ENCODE assay signal across 8 cellular contexts in the genomic region with DNA sequence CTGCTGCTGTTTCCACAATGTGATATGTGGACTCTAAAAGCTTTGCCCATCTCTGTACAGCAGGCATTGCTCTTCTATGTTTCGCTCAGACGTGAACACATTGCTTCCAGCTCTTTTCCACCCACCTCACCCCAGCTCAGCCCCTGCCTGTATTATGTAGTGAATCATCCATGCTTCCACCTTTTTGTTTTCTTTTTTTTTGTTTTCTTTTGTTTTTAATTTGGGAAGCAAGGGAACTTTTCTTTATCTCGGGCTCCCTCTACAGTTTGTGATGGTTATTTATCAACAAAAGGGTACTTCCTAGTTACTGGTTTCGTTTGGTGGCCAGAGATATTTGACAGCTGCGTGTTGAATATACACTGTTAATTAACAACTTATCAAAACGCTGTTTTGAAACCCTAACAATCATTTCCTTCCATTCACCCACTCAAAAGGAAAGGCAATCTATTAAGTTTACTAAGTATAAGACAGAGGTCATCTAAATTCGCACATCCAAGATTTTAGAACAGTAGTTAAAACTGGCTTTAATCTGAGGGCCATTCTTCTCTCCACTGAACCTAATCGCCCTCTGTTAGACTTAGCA.
A peak's percentile ranks its signal among the peaks of the same experiment; 100 is the strongest.
DNase-seq lines count a peak whose midpoint lies in the region; ATAC-seq and TF ChIP-seq lines count a peak whose summit lies in the region.

No MANE protein-coding gene starts in this region.

- WGBS in tibial nerve, 2 donors, result 23 to 25% methylated on average over 8 of the region's 8 CpGs

- ATAC-seq in T-helper 17 cell, result peak; percentile 39
- ATAC-seq in activated T-helper 17 cell treated with anti-CD3 and anti-CD28 coated beads, Interleukin-2, amount 50 U/mL, for 72 hours (replicated peaks), result no peak

- CTCF ChIA-PET in CD8-positive, alpha-beta memory T cell (lab: Charles Lee), result interaction anchor here (0.8 to 2.1 kb wide), 4 partner anchors 10 to 128 kb away, joined by 3 to 6 read pairs (median 4); partner anchors contain the start of gene STK17A

- in situ Hi-C loops in Caki2 (cut with HindIII; ENCODE audit: low pct_unique_long_range_greater_than_20kb, low sequenced_read_pairs), result no loop called here

- H3K9me3 ChIP-seq in T-helper 17 cell (ENCODE audit: control insufficient read depth, low read length, poor library complexity, severe bottlenecking) (no peaks in the 10 kb centered on the region), tibial nerve (no peaks in the 10 kb centered on the region)
- no peaks in the 10 kb centered on the region for H3K9me3 ChIP-seq in CD8-positive, alpha-beta memory T cell (ENCODE audit: low read length)

- H3K36me3 Mint-ChIP-seq in T-helper 17 cell (ENCODE audit: low read depth), result peaks cover 2% of the 10 kb centered on the region
- H3K36me3 Mint-ChIP-seq in glutamatergic neuron (ENCODE audit: unreplicated experiment), result peaks cover 12% of the 10 kb centered on the region
- H3K36me3 Mint-ChIP-seq in activated T-helper 17 cell treated with anti-CD3 and anti-CD28 coated beads, Interleukin-2, amount 50 U/mL, for 72 hours (ENCODE audit: low read depth), result no peaks in the 10 kb centered on the region
- H3K36me3 Mint-ChIP-seq in CD8-positive, alpha-beta memory T cell, result no peaks in the 10 kb centered on the region

- H3K4me1 Mint-ChIP-seq in T-helper 17 cell (peaks cover 7% of the 10 kb centered on the region), glutamatergic neuron (ENCODE audit: low read depth, unreplicated experiment) (peaks cover 9% of the 10 kb centered on the region)
- H3K4me1 Mint-ChIP-seq in activated T-helper 17 cell treated with anti-CD3 and anti-CD28 coated beads, Interleukin-2, amount 50 U/mL, for 72 hours, result no peaks in the 10 kb centered on the region
- peaks cover 2 to 7% (median 5%) of the 10 kb centered on the region in 3 donors for H3K4me1 Mint-ChIP-seq in CD8-positive, alpha-beta memory T cell

- H3K4me3 Mint-ChIP-seq in T-helper 17 cell, result no peak overlapping the region
- H3K4me3 Mint-ChIP-seq in glutamatergic neuron (ENCODE audit: unreplicated experiment), result no peak overlapping the region
- H3K4me3 Mint-ChIP-seq in activated T-helper 17 cell treated with anti-CD3 and anti-CD28 coated beads, Interleukin-2, amount 50 U/mL, for 72 hours, result no peak overlapping the region
- no peak overlapping the region for H3K4me3 Mint-ChIP-seq in CD8-positive, alpha-beta memory T cell

- TF ChIP-seq EP300 in tibial nerve (IDR thresholded peaks at IDR 0.05), result peak in 1 of 2 donors; percentile 9

- H3K36me3 ChIP-seq in tibial nerve, result no peaks in the 10 kb centered on the region
- no peaks in the 10 kb centered on the region for H3K36me3 ChIP-seq in CD8-positive, alpha-beta memory T cell (ENCODE audit: insufficient read depth, low read length)

- H3K27ac ChIP-seq in tibial nerve, result no peak overlapping the region
- H3K27ac ChIP-seq in CD8-positive, alpha-beta memory T cell (ENCODE audit: low read depth, low read length), result no peak overlapping the region

- POLR2A ChIA-PET in CD8-positive, alpha-beta memory T cell (lab: Charles Lee), result no interaction called here

- H3K27me3 ChIP-seq in tibial nerve, result no peaks in the 10 kb centered on the region
- no peaks in the 10 kb centered on the region for H3K27me3 ChIP-seq in CD8-positive, alpha-beta memory T cell (ENCODE audit: insufficient read depth, low read length, poor library complexity, severe bottlenecking)

- H3K27me3 Mint-ChIP-seq in T-helper 17 cell (peaks cover 31% of the 10 kb centered on the region), glutamatergic neuron (ENCODE audit: unreplicated experiment) (peaks cover under 1% of the 10 kb centered on the region)
- H3K27me3 Mint-ChIP-seq in activated T-helper 17 cell treated with anti-CD3 and anti-CD28 coated beads, Interleukin-2, amount 50 U/mL, for 72 hours, result peaks cover 8% of the 10 kb centered on the region
- peaks cover 3 to 5% of the 10 kb centered on the region in 2 donors for H3K27me3 Mint-ChIP-seq in CD8-positive, alpha-beta memory T cell

- no peak overlapping the region for H3K27ac Mint-ChIP-seq in T-helper 17 cell
- H3K27ac Mint-ChIP-seq in glutamatergic neuron (ENCODE audit: unreplicated experiment), result no peak overlapping the region
- H3K27ac Mint-ChIP-seq in activated T-helper 17 cell treated with anti-CD3 and anti-CD28 coated beads, Interleukin-2, amount 50 U/mL, for 72 hours, result no peak overlapping the region
- H3K27ac Mint-ChIP-seq in CD8-positive, alpha-beta memory T cell, result no peak overlapping the region

- DNase-seq in Caki2 (ENCODE audit: low read depth) (peak; percentile 74), GM19238 (ENCODE audit: insufficient read length, low spot score) (peak; percentile 27), HT-29 (ENCODE audit: low spot score) (peak; percentile 49), T-helper 17 cell (no peak), glutamatergic neuron (no peak), tibial nerve (ENCODE audit: low spot score in 2 of 2) (no peak)
- DNase-seq in CD8-positive, alpha-beta memory T cell, result no peak

- peak; percentile 55 for TF ChIP-seq CTCF in glutamatergic neuron (IDR thresholded peaks at IDR 0.05; ENCODE audit: partially characterized antibody, unreplicated experiment)
- TF ChIP-seq CTCF in tibial nerve (IDR thresholded peaks at IDR 0.05), result peak; percentile 26 to 44 (median 34)

- no peak for TF ChIP-seq POLR2A in tibial nerve (IDR thresholded peaks at IDR 0.05)

- no peak overlapping the region for H3K4me3 ChIP-seq in tibial nerve
- no peak overlapping the region for H3K4me3 ChIP-seq in CD8-positive, alpha-beta memory T cell (ENCODE audit: low read length)

- peaks cover 3% of the 10 kb centered on the region for H3K9me3 Mint-ChIP-seq in glutamatergic neuron (ENCODE audit: unreplicated experiment)
- no peaks in the 10 kb centered on the region for H3K9me3 Mint-ChIP-seq in activated T-helper 17 cell treated with anti-CD3 and anti-CD28 coated beads, Interleukin-2, amount 50 U/mL, for 72 hours
- H3K9me3 Mint-ChIP-seq in CD8-positive, alpha-beta memory T cell, result no peaks in the 10 kb centered on the region

- H3K4me1 ChIP-seq in tibial nerve, result no peaks in the 10 kb centered on the region
- H3K4me1 ChIP-seq in CD8-positive, alpha-beta memory T cell (ENCODE audit: insufficient read depth, low read length), result no peaks in the 10 kb centered on the region

Comparison
In these comparisons a context has a peak if more than half of its experiments do, and no peak if none do; other contexts are left out.
1. DNase-seq: peak in Caki2 (single experiment), GM19238 (single experiment) and HT-29 (single experiment); none in T-helper 17 cell (0 of 3), glutamatergic neuron (single experiment), tibial nerve (0 of 2) and CD8-positive, alpha-beta memory T cell (0 of 5).